In the genomic region with DNA sequence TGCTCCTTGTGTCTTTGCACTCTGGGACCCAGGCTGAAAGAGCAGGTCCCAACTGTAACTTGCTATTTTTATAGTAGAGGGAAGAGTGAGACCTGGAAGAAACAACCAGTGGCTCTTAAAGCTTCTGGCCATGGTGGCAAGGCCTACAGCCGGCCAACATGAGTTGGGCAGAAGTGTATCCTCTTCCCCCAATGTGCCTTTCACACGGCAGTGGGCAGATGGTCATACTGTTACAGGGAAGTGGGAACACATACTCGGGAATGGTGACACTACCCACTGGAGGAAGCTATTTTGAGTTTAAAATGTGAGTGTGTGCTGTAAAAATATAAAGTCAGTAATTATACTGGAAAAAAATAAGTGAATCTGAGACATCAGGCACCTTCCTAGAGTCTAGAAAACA, we compare ENCODE assay signal across 21 cellular contexts.
DNase-seq lines count a peak whose midpoint lies in the region; ATAC-seq and TF ChIP-seq lines count a peak whose summit lies in the region.
"Had no signal": no experiment of that assay in that cellular context is flagged by ENCODE, and none has a peak within 500 bp of the region (broad histone marks: within the 10 kb centered on the region; RNA-seq: fewer than 3 reads in every experiment).

No MANE protein-coding gene starts in this region.

- H3K27me3 ChIP-seq in dorsolateral prefrontal cortex (no peaks in the 10 kb centered on the region), neural cell (ENCODE audit: insufficient read depth, low read depth, low read length) (no peaks in the 10 kb centered on the region)
- H3K27me3 ChIP-seq: BLaER1, SJCRH30 had no signal

- TF ChIP-seq RAD21 in neural cell (conservative IDR thresholded peaks at IDR 0.05) = no peak

- peaks cover 6% of the 10 kb centered on the region for H3K4me1 Mint-ChIP-seq in activated T-helper 17 cell treated with anti-CD3 and anti-CD28 coated beads, Interleukin-2, amount 50 U/mL, for 72 hours
- no peaks in the 10 kb centered on the region for H3K4me1 Mint-ChIP-seq in Calu3 (ENCODE audit: low read depth, unreplicated experiment)

- H3K27ac ChIP-seq in dorsolateral prefrontal cortex (peak overlapping the region in 54 of 59 donors; percentile 3 to 94 (median 79)), neural cell (ENCODE audit: low read length) (peak overlapping the region; percentile 8)
- H3K27ac ChIP-seq: BLaER1, GM23248, PC-9, SJCRH30 had no signal

- no peaks in the 10 kb centered on the region for H3K9me3 Mint-ChIP-seq in activated T-helper 17 cell treated with anti-CD3 and anti-CD28 coated beads, Interleukin-2, amount 50 U/mL, for 72 hours
- no peaks in the 10 kb centered on the region for H3K9me3 Mint-ChIP-seq in Calu3 (ENCODE audit: low read depth, unreplicated experiment)
- H3K9me3 Mint-ChIP-seq: CD4-positive, alpha-beta T cell had no signal

- H3K36me3 ChIP-seq in neural cell (ENCODE audit: insufficient read depth, low read length) = no peaks in the 10 kb centered on the region
- H3K36me3 ChIP-seq: BLaER1 had no signal

- peak; percentile 58 for DNase-seq in CD1c-positive myeloid dendritic cell (ENCODE audit: extremely low spot score)
- peak in 2 of 10 donors; percentile 25 to 33 for DNase-seq in dorsolateral prefrontal cortex
- DNase-seq in NCI-H2029 treated with DMSO at 0.1 percent for 48 hours (lab: John Stamatoyannopoulos, UW) = no peak
- no peak for DNase-seq in Calu3
- no peak for DNase-seq in NCI-H345 treated with DMSO at 0.1 percent for 48 hours (lab: John Stamatoyannopoulos, UW; ENCODE audit: unreplicated experiment)
- DNase-seq in occipital lobe (lab: John Stamatoyannopoulos, UW) = no peak
- DNase-seq: CD4-positive, alpha-beta T cell; DMS53; GM23248; H7; Kasumi-1; NCI-H1105 treated with DMSO at 0.1 percent for 48 hours; NCI-H1930; NCI-H526 treated with DMSO at 0.1 percent for 48 hours; PC-9 had no signal

- intact Hi-C loops in dorsolateral prefrontal cortex (cut with DNase I) = no loop called here
- intact Hi-C loops in Calu3 (cut with micrococcal nuclease; ENCODE audit: unreplicated experiment) = no loop called here

- H3K27ac Mint-ChIP-seq in activated T-helper 17 cell treated with anti-CD3 and anti-CD28 coated beads, Interleukin-2, amount 50 U/mL, for 72 hours = peak overlapping the region; percentile 30
- H3K27ac Mint-ChIP-seq in Calu3 (ENCODE audit: unreplicated experiment) = no peak overlapping the region
- H3K27ac Mint-ChIP-seq: CD4-positive, alpha-beta T cell had no signal

- no peaks in the 10 kb centered on the region for H3K9me3 ChIP-seq in neural cell (ENCODE audit: low read length)
- H3K9me3 ChIP-seq: BLaER1, SJCRH30 had no signal

- ATAC-seq in activated T-helper 17 cell treated with anti-CD3 and anti-CD28 coated beads, Interleukin-2, amount 50 U/mL, for 72 hours (replicated peaks) = no peak
- ATAC-seq: HepG2, Right ventricle myocardium inferior had no signal

- no peaks in the 10 kb centered on the region for H3K9me2 ChIP-seq in neural cell (ENCODE audit: insufficient read depth, low read length)

- no peak overlapping the region for H3K9ac ChIP-seq in neural cell (ENCODE audit: low read length)
- H3K9ac ChIP-seq: BLaER1, GM23248 had no signal

- CTCF ChIA-PET in Calu3 (lab: Charles Lee) = no interaction called here

- no peak for TF ChIP-seq EP300 in neural cell (conservative IDR thresholded peaks at IDR 0.05; ENCODE audit: poor library complexity, severe bottlenecking)

- H3K27me3 Mint-ChIP-seq in activated T-helper 17 cell treated with anti-CD3 and anti-CD28 coated beads, Interleukin-2, amount 50 U/mL, for 72 hours = no peaks in the 10 kb centered on the region
- H3K27me3 Mint-ChIP-seq in Calu3 (ENCODE audit: unreplicated experiment) = no peaks in the 10 kb centered on the region
- H3K27me3 Mint-ChIP-seq: CD4-positive, alpha-beta T cell had no signal

- H3K79me2 ChIP-seq in neural cell (replicated peaks; ENCODE audit: insufficient read depth, low read length) = no peaks in the 10 kb centered on the region

- no peaks in the 10 kb centered on the region for H4K20me1 ChIP-seq in neural cell (ENCODE audit: insufficient read depth)
- H4K20me1 ChIP-seq: BLaER1 had no signal

- no peaks in the 10 kb centered on the region for H3K36me3 Mint-ChIP-seq in activated T-helper 17 cell treated with anti-CD3 and anti-CD28 coated beads, Interleukin-2, amount 50 U/mL, for 72 hours (ENCODE audit: low read depth)
- no peaks in the 10 kb centered on the region for H3K36me3 Mint-ChIP-seq in Calu3 (ENCODE audit: insufficient read depth, unreplicated experiment)

- no peaks in the 10 kb centered on the region for H3F3A ChIP-seq in neural cell (ENCODE audit: insufficient read depth, low read length, poor library complexity, severe bottlenecking)

- TF ChIP-seq CTCF in dorsolateral prefrontal cortex (IDR thresholded peaks at IDR 0.05 in 54 of 56, conservative IDR thresholded peaks at IDR 0.05 in 2 of 56; ENCODE audit: low read depth in 1 of 56, partially characterized antibody in 56 of 56) = no peak
- no peak for TF ChIP-seq CTCF in neural cell (IDR thresholded peaks at IDR 0.05; ENCODE audit: poor library complexity, severe bottlenecking)
- no peak for TF ChIP-seq CTCF in Calu3 (IDR thresholded peaks at IDR 0.05; ENCODE audit: unreplicated experiment)

- H2AFZ ChIP-seq in neural cell (ENCODE audit: low read depth, low read length) = no peak overlapping the region
- H2AFZ ChIP-seq: GM23248, PC-9 had no signal

- no peak overlapping the region for H3K4me2 ChIP-seq in neural cell (ENCODE audit: low read length)
- H3K4me2 ChIP-seq: PC-9 had no signal

- BruUV-seq in Calu3 (replicated peaks; lab: Mats Ljungman, UMichigan) = no TSS peak

- H3K4me3 Mint-ChIP-seq in activated T-helper 17 cell treated with anti-CD3 and anti-CD28 coated beads, Interleukin-2, amount 50 U/mL, for 72 hours = no peak overlapping the region
- no peak overlapping the region for H3K4me3 Mint-ChIP-seq in Calu3 (ENCODE audit: low read depth, unreplicated experiment)
- H3K4me3 Mint-ChIP-seq: CD4-positive, alpha-beta T cell had no signal

- no peak overlapping the region for H3K4me3 ChIP-seq in dorsolateral prefrontal cortex
- no peak overlapping the region for H3K4me3 ChIP-seq in neural cell (ENCODE audit: low read length)
- H3K4me3 ChIP-seq: BLaER1, GM23248, PC-9, SJCRH30 had no signal

TF ChIP-seq in neural cell, 6 proteins besides CTCF, POLR2A, EP300 and RAD21:
- no peak for TF ChIP-seq TAF1 (IDR thresholded peaks at IDR 0.05; ENCODE audit: low read depth)
- TF ChIP-seq, protein P1, sequence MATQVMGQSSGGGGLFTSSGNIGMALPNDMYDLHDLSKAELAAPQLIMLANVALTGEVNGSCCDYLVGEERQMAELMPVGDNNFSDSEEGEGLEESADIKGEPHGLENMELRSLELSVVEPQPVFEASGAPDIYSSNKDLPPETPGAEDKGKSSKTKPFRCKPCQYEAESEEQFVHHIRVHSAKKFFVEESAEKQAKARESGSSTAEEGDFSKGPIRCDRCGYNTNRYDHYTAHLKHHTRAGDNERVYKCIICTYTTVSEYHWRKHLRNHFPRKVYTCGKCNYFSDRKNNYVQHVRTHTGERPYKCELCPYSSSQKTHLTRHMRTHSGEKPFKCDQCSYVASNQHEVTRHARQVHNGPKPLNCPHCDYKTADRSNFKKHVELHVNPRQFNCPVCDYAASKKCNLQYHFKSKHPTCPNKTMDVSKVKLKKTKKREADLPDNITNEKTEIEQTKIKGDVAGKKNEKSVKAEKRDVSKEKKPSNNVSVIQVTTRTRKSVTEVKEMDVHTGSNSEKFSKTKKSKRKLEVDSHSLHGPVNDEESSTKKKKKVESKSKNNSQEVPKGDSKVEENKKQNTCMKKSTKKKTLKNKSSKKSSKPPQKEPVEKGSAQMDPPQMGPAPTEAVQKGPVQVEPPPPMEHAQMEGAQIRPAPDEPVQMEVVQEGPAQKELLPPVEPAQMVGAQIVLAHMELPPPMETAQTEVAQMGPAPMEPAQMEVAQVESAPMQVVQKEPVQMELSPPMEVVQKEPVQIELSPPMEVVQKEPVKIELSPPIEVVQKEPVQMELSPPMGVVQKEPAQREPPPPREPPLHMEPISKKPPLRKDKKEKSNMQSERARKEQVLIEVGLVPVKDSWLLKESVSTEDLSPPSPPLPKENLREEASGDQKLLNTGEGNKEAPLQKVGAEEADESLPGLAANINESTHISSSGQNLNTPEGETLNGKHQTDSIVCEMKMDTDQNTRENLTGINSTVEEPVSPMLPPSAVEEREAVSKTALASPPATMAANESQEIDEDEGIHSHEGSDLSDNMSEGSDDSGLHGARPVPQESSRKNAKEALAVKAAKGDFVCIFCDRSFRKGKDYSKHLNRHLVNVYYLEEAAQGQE (IDR thresholded peaks at IDR 0.05; ENCODE audit: borderline replicate concordance) = no peak
- TF ChIP-seq POLR2AphosphoS5 (IDR thresholded peaks at IDR 0.05) = no peak
- TF ChIP-seq EZH2 (IDR thresholded peaks at IDR 0.05; ENCODE audit: borderline replicate concordance, insufficient read depth, low read length, poor library complexity, severe bottlenecking) = no peak
- no peak for TF ChIP-seq SMC3 (conservative IDR thresholded peaks at IDR 0.05; ENCODE audit: poor library complexity)
- no peak for TF ChIP-seq MXI1 (conservative IDR thresholded peaks at IDR 0.05; ENCODE audit: poor library complexity, severe bottlenecking)
